In genomic region chr5:91104062-91104448, GRCh38 we compare ENCODE assay signal across 19 cellular contexts.
DNase-seq lines count a peak whose midpoint lies in the region; TF ChIP-seq lines count a peak whose summit lies in the region.
"Had no signal": no experiment of that assay in that cellular context is flagged by ENCODE, and none has a peak within 500 bp of the region (broad histone marks: within the 10 kb centered on the region; RNA-seq: fewer than 3 reads in every experiment).

No MANE protein-coding gene starts in this region.

- CTCF ChIA-PET in Calu3 (lab: Charles Lee), result interaction anchor here (1.5 to 1.7 kb wide), 3 partner anchors 116 to 281 kb away, joined by 4 read pairs; partner anchors contain the start of gene ARRDC3

- H3K36me3 Mint-ChIP-seq in Calu3 (ENCODE audit: insufficient read depth, unreplicated experiment), result no peaks in the 10 kb centered on the region
- no peaks in the 10 kb centered on the region for H3K36me3 Mint-ChIP-seq in dendritic cell treated with granulocyte-macrophage colony-stimulating factor and Interleukin-4, amounts not matched to agents 40 ng/mL and 50 ng/mL, for 4 days (ENCODE audit: low read depth)
- H3K36me3 Mint-ChIP-seq: CD8-positive, alpha-beta memory T cell had no signal

- H3K27me3 ChIP-seq in mesenchymal stem cell (ENCODE audit: control insufficient read depth in 1 of 2, insufficient read depth in 1 of 2, low read length in 2 of 2), result no peaks in the 10 kb centered on the region
- H3K27me3 ChIP-seq: BLaER1 had no signal

- no peak overlapping the region for H2BK120ac ChIP-seq in mesenchymal stem cell (ENCODE audit: low read depth, low read length)

- DNase-seq in Calu3 (no peak), mesenchymal stem cell (no peak), NCI-H1092 treated with DMSO at 0.1 percent for 48 hours (lab: John Stamatoyannopoulos, UW) (no peak), DMS53 (lab: John Stamatoyannopoulos, UW) (no peak), NCI-H82 treated with DMSO at 0.1 percent for 48 hours (lab: John Stamatoyannopoulos, UW; ENCODE audit: unreplicated experiment) (no peak), RKO (ENCODE audit: low spot score) (no peak)
- DNase-seq: CD4-positive, alpha-beta T cell; CD8-positive, alpha-beta memory T cell; DMS79; EL; GDM1; H9; HFFc6 had no signal

- no CpG with 5 or more reads among the region's 1 CpG for WGBS in mesenchymal stem cell

- H2BK12ac ChIP-seq in mesenchymal stem cell (ENCODE audit: low read length in 2 of 2), result no peak overlapping the region

- H2BK5ac ChIP-seq in mesenchymal stem cell (ENCODE audit: low read depth, low read length, poor library complexity, severe bottlenecking), result no peak overlapping the region

- no peaks in the 10 kb centered on the region for H3K27me3 Mint-ChIP-seq in Calu3 (ENCODE audit: unreplicated experiment)
- H3K27me3 Mint-ChIP-seq in dendritic cell treated with granulocyte-macrophage colony-stimulating factor and Interleukin-4, amounts not matched to agents 40 ng/mL and 50 ng/mL, for 4 days, result no peaks in the 10 kb centered on the region
- H3K27me3 Mint-ChIP-seq: CD4-positive, alpha-beta T cell had no signal

- TF ChIP-seq CTCF in Calu3 (IDR thresholded peaks at IDR 0.05; ENCODE audit: unreplicated experiment), result no peak

- intact Hi-C loops in Calu3 (cut with micrococcal nuclease; ENCODE audit: unreplicated experiment), result loop anchor here (5.0 kb wide), 1 partner anchor 58 kb away; no protein-coding TSS in a partner anchor
- intact Hi-C loops in dendritic cell treated with granulocyte-macrophage colony-stimulating factor and Interleukin-4, amounts not matched to agents 40 ng/mL and 50 ng/mL, for 4 days (cut with micrococcal nuclease), result loop anchor here (5.0 to 10.0 kb wide), 4 partner anchors 58 to 237 kb away; no protein-coding TSS in a partner anchor

- H3K9me3 ChIP-seq in mesenchymal stem cell (ENCODE audit: control insufficient read depth, low read length), result no peaks in the 10 kb centered on the region

- no peak overlapping the region for H3K4me3 Mint-ChIP-seq in Calu3 (ENCODE audit: low read depth, unreplicated experiment)
- no peak overlapping the region for H3K4me3 Mint-ChIP-seq in dendritic cell treated with granulocyte-macrophage colony-stimulating factor and Interleukin-4, amounts not matched to agents 40 ng/mL and 50 ng/mL, for 4 days
- H3K4me3 Mint-ChIP-seq: B cell; CD4-positive, alpha-beta T cell; CD8-positive, alpha-beta memory T cell; GM23338; H9; HFFc6 had no signal

- no peak overlapping the region for H2BK15ac ChIP-seq in mesenchymal stem cell (ENCODE audit: low read depth, poor library complexity, severe bottlenecking)

- no peak overlapping the region for H2AFZ ChIP-seq in mesenchymal stem cell (ENCODE audit: low read depth, low read length)
- H2AFZ ChIP-seq: GM23338 had no signal

- BruUV-seq in Calu3 (replicated peaks; lab: Mats Ljungman, UMichigan), result no TSS peak

- H3K18ac ChIP-seq in mesenchymal stem cell (ENCODE audit: low read depth in 1 of 2, low read length in 2 of 2), result no peak overlapping the region

- no peak overlapping the region for H2AK5ac ChIP-seq in mesenchymal stem cell (ENCODE audit: low read length, severe bottlenecking)

- H3K9me3 Mint-ChIP-seq in Calu3 (ENCODE audit: low read depth, unreplicated experiment), result peaks cover 6% of the 10 kb centered on the region
- H3K9me3 Mint-ChIP-seq in dendritic cell treated with granulocyte-macrophage colony-stimulating factor and Interleukin-4, amounts not matched to agents 40 ng/mL and 50 ng/mL, for 4 days, result no peaks in the 10 kb centered on the region
- H3K9me3 Mint-ChIP-seq: CD4-positive, alpha-beta T cell; HFFc6 had no signal

- peak overlapping the region; percentile 5 for H3K27ac Mint-ChIP-seq in Calu3 (ENCODE audit: unreplicated experiment)
- peak overlapping the region; percentile 59 for H3K27ac Mint-ChIP-seq in dendritic cell treated with granulocyte-macrophage colony-stimulating factor and Interleukin-4, amounts not matched to agents 40 ng/mL and 50 ng/mL, for 4 days
- H3K27ac Mint-ChIP-seq: B cell; CD4-positive, alpha-beta T cell; CD8-positive, alpha-beta memory T cell; GM23338; H9; HFFc6 had no signal

- H3K23ac ChIP-seq in mesenchymal stem cell (ENCODE audit: low read length in 2 of 2), result no peak overlapping the region

- no peak overlapping the region for H3K14ac ChIP-seq in mesenchymal stem cell (ENCODE audit: low read length in 2 of 2)

- H3K4me1 ChIP-seq in mesenchymal stem cell (ENCODE audit: control insufficient read depth, insufficient read depth, low read depth, low read length), result no peaks in the 10 kb centered on the region

- no peak overlapping the region for H3K27ac ChIP-seq in mesenchymal stem cell (ENCODE audit: low read length, poor library complexity, severe bottlenecking)
- H3K27ac ChIP-seq: BLaER1, C4-2B had no signal

- H3K4me3 ChIP-seq in mesenchymal stem cell (ENCODE audit: insufficient read depth in 1 of 2, low read depth in 1 of 2, low read length in 2 of 2), result no peak overlapping the region
- H3K4me3 ChIP-seq: BLaER1, GM12878, GM23338 had no signal

- peaks cover 10% of the 10 kb centered on the region for H3K4me1 Mint-ChIP-seq in Calu3 (ENCODE audit: low read depth, unreplicated experiment)
- H3K4me1 Mint-ChIP-seq in dendritic cell treated with granulocyte-macrophage colony-stimulating factor and Interleukin-4, amounts not matched to agents 40 ng/mL and 50 ng/mL, for 4 days (ENCODE audit: low read depth), result peaks cover 18% of the 10 kb centered on the region
- H3K4me1 Mint-ChIP-seq: B cell; CD8-positive, alpha-beta memory T cell had no signal

- H3K9ac ChIP-seq in mesenchymal stem cell (ENCODE audit: low read length), result peak overlapping the region; percentile 41
- H3K9ac ChIP-seq: BLaER1 had no signal

- H4K8ac ChIP-seq in mesenchymal stem cell (ENCODE audit: low read length), result no peak overlapping the region

- no peak overlapping the region for H4K91ac ChIP-seq in mesenchymal stem cell (ENCODE audit: low read length)

- no peaks in the 10 kb centered on the region for H3K79me1 ChIP-seq in mesenchymal stem cell (replicated peaks; ENCODE audit: low read length, poor library complexity, severe bottlenecking)

- H3K4ac ChIP-seq in mesenchymal stem cell (ENCODE audit: low read depth in 1 of 2, low read length in 2 of 2), result no peak overlapping the region

- H3K4me2 ChIP-seq in mesenchymal stem cell (ENCODE audit: low read length, poor library complexity, severe bottlenecking), result no peak overlapping the region
- H3K4me2 ChIP-seq: BLaER1, GM23338 had no signal

- no peaks in the 10 kb centered on the region for H3K36me3 ChIP-seq in mesenchymal stem cell (ENCODE audit: control insufficient read depth in 1 of 2, insufficient read depth in 2 of 2, low read depth in 1 of 2, low read length in 2 of 2)
- H3K36me3 ChIP-seq: BLaER1 had no signal
